13 cellular contexts compared by ENCODE assay signal in the genomic region with DNA sequence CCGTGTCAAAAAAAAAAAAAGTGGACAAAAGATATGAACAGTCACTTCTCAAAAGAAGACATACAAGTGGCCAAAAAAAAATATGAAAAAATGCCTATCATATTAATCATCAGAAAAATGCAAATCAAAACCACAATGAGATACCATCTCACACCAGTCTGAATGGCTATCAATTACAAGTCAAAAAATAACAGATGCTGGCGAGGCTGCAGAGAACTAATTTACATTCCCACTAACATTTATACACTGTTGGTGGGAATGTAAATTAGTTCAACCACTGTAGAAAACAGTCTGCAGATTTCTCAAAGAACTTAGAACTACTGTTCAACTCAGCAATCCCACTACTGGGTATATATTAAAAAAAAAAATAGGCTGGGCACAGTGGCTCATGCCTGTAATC.
DNase-seq lines count a peak whose midpoint lies in the region; ATAC-seq lines count a peak whose summit lies in the region.
"Had no signal": no experiment of that assay in that cellular context is flagged by ENCODE, and none has a peak within 500 bp of the region (broad histone marks: within the 10 kb centered on the region; RNA-seq: fewer than 3 reads in every experiment).

No MANE protein-coding gene starts in this region.

- DNase-seq in EH (ENCODE audit: low read depth) (peak; percentile 62), SW480 (ENCODE audit: low spot score) (peak; percentile 28), kidney glomerular epithelial cell (lab: John Stamatoyannopoulos, UW) (no peak)
- no peak for DNase-seq in stimulated activated CD4-positive, alpha-beta T cell treated with anti-CD3 and anti-CD28 coated beads, Interleukin-2, amount 100 ng/mL, for 48 hours
- DNase-seq: activated CD8-positive, alpha-beta T cell treated with anti-CD3 and anti-CD28 coated beads, Interleukin-2, amount 10 ng/mL, durations not matched to agents 7 days and 5 days; effector memory CD4-positive, alpha-beta T cell; GDM1; naive thymus-derived CD4-positive, alpha-beta T cell; NCI-H2171 had no signal

- peak; percentile 69 for ATAC-seq in GM21528 (IDR thresholded peaks at IDR 0.05; ENCODE audit: low FRiP score, unreplicated experiment)
- peak; percentile 72 for ATAC-seq in HG03354 (IDR thresholded peaks at IDR 0.05; ENCODE audit: poor library complexity, severe bottlenecking, unreplicated experiment)
- no peak for ATAC-seq in GM21717 (IDR thresholded peaks at IDR 0.05; ENCODE audit: unreplicated experiment)
- no peak for ATAC-seq in HG02588 (IDR thresholded peaks at IDR 0.05; ENCODE audit: unreplicated experiment)
- ATAC-seq: activated CD8-positive, alpha-beta T cell treated with anti-CD3 and anti-CD28 coated beads, Interleukin-2, amount 10 ng/mL, durations not matched to agents 7 days and 5 days; naive thymus-derived CD4-positive, alpha-beta T cell had no signal

Comparison
In these comparisons a context has a peak if more than half of its experiments do, and no peak if none do; other contexts are left out.
1. DNase-seq: peak in EH (single experiment) and SW480 (single experiment); none in kidney glomerular epithelial cell (single experiment) and stimulated activated CD4-positive, alpha-beta T cell treated with anti-CD3 and anti-CD28 coated beads, Interleukin-2, amount 100 ng/mL, for 48 hours (0 of 2).
2. ATAC-seq: peak in GM21528 (single experiment) and HG03354 (single experiment); none in GM21717 (single experiment) and HG02588 (single experiment).